ENCODE assay signal across 1 cellular context in the genomic region with DNA sequence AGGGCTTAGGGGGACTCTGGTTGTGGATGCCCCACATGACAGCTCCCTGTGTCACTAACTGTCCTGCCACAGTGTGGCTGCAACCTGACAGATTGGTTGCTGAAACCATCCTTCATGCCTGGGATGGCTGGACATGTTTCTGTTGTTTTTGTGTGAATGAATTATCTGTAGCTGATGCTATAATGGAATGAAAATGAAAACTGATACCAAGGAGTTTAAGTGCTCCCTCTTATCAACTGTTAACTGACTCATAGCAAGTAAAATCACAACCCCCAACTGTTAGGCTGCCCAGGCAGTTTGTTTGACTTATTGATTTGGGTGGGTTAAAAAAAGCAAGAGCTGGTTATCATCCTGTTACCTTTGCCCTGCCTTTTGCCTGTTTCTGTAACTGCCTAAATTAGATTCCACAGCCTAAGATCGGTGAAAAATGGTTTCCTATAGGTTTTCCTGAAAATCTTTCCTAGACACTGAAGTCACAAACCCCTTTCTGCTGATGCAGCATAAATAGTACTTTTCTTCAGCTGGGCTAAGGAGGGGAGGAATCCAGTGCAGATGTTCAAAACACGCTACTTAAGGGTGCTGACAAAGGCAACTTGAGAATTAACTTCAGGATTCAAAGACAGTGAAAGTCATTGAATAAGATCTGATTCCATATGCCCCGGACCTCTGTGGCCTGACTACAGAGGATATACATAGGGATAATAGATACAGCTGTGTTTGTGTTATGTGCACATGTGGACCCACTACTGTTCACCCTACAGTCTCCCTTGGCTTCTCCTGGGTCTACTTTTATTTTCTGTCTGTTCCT.
A peak's percentile ranks its signal among the peaks of the same experiment; 100 is the strongest.
TF ChIP-seq lines count a peak whose summit lies in the region.

No MANE protein-coding gene starts in this region.

TF ChIP-seq in HepG2, 621 proteins besides CTCF, POLR2A, EP300 and RAD21 (continued from another document and continues in another):
- TF ChIP-seq, protein P1, sequence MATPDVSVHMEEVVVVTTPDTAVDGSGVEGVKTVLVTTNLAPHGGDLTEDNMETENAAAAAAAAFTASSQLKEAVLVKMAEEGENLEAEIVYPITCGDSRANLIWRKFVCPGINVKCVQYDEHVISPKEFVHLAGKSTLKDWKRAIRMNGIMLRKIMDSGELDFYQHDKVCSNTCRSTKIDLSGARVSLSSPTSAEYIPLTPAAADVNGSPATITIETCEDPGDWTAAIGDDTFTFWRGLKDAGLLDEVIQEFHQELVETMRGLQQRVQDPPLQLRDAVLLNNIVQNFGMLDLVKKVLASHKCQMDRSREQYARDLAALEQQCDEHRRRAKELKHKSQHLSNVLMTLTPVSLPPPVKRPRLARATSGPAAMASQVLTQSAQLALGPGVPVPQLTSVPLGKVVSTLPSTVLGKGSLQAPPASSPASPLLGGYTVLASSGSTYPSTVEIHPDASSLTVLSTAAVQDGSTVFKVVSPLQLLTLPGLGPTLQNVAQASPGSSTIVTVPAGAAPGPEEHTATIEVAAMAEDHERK (CRISPR knock-in tag; IDR thresholded peaks at IDR 0.05; ENCODE audit: low read depth): no peak
- TF ChIP-seq SRSF9 (IDR thresholded peaks at IDR 0.05; ENCODE audit: borderline replicate concordance, insufficient read depth, low read depth, low read length, poor library complexity, severe bottlenecking) (no peak), POLR2AphosphoS5 (IDR thresholded peaks at IDR 0.05; ENCODE audit: low read depth, low read length) (no peak), ZFX (CRISPR knock-in tag; IDR thresholded peaks at IDR 0.05; ENCODE audit: low read depth) (no peak), ZNF430 (CRISPR knock-in tag; IDR thresholded peaks at IDR 0.05) (no peak), GABPB1 (CRISPR knock-in tag; IDR thresholded peaks at IDR 0.05) (no peak), ZNF501 (CRISPR knock-in tag; IDR thresholded peaks at IDR 0.05) (no peak), HMGA1 (CRISPR knock-in tag; conservative IDR thresholded peaks at IDR 0.05) (no peak), RCOR2 (CRISPR knock-in tag; IDR thresholded peaks at IDR 0.05) (peak; percentile 85), TBX2 (CRISPR knock-in tag; IDR thresholded peaks at IDR 0.05; ENCODE audit: borderline replicate concordance) (peak; percentile 63), KLF6 (CRISPR knock-in tag; IDR thresholded peaks at IDR 0.05) (0 out of 2 replicates have a peak, but pooled peaks have one; percentile 41), GATAD2A (CRISPR knock-in tag; IDR thresholded peaks at IDR 0.05) (peak; percentile 94), BORCS8-MEF2B (CRISPR knock-in tag; IDR thresholded peaks at IDR 0.05) (no peak), SCMH1 (CRISPR knock-in tag; IDR thresholded peaks at IDR 0.05; ENCODE audit: borderline replicate concordance) (no peak), ZNF263 (CRISPR knock-in tag; IDR thresholded peaks at IDR 0.05) (peak; percentile 93), ZBTB38 (CRISPR knock-in tag; IDR thresholded peaks at IDR 0.05) (no peak), ZNF781 (CRISPR knock-in tag; IDR thresholded peaks at IDR 0.05; ENCODE audit: borderline replicate concordance, not compliant biosample characterization) (no peak), MATR3 (CRISPR knock-in tag; IDR thresholded peaks at IDR 0.05) (no peak), ZNF484 (CRISPR knock-in tag; IDR thresholded peaks at IDR 0.05; ENCODE audit: borderline replicate concordance, low read depth) (no peak), ZSCAN21 (CRISPR knock-in tag; IDR thresholded peaks at IDR 0.05; ENCODE audit: borderline replicate concordance) (0 out of 2 replicates have a peak, but pooled peaks have one; percentile 20), RBAK (CRISPR knock-in tag; IDR thresholded peaks at IDR 0.05) (no peak), ZKSCAN5 (CRISPR knock-in tag; IDR thresholded peaks at IDR 0.05) (no peak), MBD4 (IDR thresholded peaks at IDR 0.05; ENCODE audit: borderline replicate concordance, low read length) (peak; percentile 78), ZFP82 (CRISPR knock-in tag; IDR thresholded peaks at IDR 0.05; ENCODE audit: borderline replicate concordance) (no peak), CBX2 (IDR thresholded peaks at IDR 0.05; ENCODE audit: low read depth, low read length) (no peak), CBX2 (CRISPR knock-in tag; IDR thresholded peaks at IDR 0.05; ENCODE audit: low read depth) (no peak), RXRB (CRISPR knock-in tag; IDR thresholded peaks at IDR 0.05; ENCODE audit: borderline replicate concordance) (peak; percentile 98), ASH2L (IDR thresholded peaks at IDR 0.05; ENCODE audit: insufficient read length, low read depth, low read length) (no peak), ZNF768 (CRISPR knock-in tag; IDR thresholded peaks at IDR 0.05) (no peak), ZNF83 (CRISPR knock-in tag; IDR thresholded peaks at IDR 0.05; ENCODE audit: borderline replicate concordance) (no peak), ZNF552 (CRISPR knock-in tag; IDR thresholded peaks at IDR 0.05; ENCODE audit: borderline replicate concordance) (no peak), SALL2 (CRISPR knock-in tag; IDR thresholded peaks at IDR 0.05) (no peak), NONO (IDR thresholded peaks at IDR 0.05) (no peak), NONO (CRISPR knock-in tag; conservative IDR thresholded peaks at IDR 0.05) (0 out of 2 replicates have a peak, but pooled peaks have one; percentile 49)
- TF ChIP-seq, protein P2, sequence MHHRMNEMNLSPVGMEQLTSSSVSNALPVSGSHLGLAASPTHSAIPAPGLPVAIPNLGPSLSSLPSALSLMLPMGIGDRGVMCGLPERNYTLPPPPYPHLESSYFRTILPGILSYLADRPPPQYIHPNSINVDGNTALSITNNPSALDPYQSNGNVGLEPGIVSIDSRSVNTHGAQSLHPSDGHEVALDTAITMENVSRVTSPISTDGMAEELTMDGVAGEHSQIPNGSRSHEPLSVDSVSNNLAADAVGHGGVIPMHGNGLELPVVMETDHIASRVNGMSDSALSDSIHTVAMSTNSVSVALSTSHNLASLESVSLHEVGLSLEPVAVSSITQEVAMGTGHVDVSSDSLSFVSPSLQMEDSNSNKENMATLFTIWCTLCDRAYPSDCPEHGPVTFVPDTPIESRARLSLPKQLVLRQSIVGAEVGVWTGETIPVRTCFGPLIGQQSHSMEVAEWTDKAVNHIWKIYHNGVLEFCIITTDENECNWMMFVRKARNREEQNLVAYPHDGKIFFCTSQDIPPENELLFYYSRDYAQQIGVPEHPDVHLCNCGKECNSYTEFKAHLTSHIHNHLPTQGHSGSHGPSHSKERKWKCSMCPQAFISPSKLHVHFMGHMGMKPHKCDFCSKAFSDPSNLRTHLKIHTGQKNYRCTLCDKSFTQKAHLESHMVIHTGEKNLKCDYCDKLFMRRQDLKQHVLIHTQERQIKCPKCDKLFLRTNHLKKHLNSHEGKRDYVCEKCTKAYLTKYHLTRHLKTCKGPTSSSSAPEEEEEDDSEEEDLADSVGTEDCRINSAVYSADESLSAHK (CRISPR knock-in tag; IDR thresholded peaks at IDR 0.05; ENCODE audit: borderline replicate concordance): no peak
- TF ChIP-seq, protein P3, sequence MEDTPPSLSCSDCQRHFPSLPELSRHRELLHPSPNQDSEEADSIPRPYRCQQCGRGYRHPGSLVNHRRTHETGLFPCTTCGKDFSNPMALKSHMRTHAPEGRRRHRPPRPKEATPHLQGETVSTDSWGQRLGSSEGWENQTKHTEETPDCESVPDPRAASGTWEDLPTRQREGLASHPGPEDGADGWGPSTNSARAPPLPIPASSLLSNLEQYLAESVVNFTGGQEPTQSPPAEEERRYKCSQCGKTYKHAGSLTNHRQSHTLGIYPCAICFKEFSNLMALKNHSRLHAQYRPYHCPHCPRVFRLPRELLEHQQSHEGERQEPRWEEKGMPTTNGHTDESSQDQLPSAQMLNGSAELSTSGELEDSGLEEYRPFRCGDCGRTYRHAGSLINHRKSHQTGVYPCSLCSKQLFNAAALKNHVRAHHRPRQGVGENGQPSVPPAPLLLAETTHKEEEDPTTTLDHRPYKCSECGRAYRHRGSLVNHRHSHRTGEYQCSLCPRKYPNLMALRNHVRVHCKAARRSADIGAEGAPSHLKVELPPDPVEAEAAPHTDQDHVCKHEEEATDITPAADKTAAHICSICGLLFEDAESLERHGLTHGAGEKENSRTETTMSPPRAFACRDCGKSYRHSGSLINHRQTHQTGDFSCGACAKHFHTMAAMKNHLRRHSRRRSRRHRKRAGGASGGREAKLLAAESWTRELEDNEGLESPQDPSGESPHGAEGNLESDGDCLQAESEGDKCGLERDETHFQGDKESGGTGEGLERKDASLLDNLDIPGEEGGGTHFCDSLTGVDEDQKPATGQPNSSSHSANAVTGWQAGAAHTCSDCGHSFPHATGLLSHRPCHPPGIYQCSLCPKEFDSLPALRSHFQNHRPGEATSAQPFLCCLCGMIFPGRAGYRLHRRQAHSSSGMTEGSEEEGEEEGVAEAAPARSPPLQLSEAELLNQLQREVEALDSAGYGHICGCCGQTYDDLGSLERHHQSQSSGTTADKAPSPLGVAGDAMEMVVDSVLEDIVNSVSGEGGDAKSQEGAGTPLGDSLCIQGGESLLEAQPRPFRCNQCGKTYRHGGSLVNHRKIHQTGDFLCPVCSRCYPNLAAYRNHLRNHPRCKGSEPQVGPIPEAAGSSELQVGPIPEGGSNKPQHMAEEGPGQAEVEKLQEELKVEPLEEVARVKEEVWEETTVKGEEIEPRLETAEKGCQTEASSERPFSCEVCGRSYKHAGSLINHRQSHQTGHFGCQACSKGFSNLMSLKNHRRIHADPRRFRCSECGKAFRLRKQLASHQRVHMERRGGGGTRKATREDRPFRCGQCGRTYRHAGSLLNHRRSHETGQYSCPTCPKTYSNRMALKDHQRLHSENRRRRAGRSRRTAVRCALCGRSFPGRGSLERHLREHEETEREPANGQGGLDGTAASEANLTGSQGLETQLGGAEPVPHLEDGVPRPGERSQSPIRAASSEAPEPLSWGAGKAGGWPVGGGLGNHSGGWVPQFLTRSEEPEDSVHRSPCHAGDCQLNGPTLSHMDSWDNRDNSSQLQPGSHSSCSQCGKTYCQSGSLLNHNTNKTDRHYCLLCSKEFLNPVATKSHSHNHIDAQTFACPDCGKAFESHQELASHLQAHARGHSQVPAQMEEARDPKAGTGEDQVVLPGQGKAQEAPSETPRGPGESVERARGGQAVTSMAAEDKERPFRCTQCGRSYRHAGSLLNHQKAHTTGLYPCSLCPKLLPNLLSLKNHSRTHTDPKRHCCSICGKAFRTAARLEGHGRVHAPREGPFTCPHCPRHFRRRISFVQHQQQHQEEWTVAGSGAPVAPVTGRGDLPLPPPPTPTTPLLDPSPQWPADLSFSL (CRISPR knock-in tag; IDR thresholded peaks at IDR 0.05): no peak
- TF ChIP-seq, protein P4, sequence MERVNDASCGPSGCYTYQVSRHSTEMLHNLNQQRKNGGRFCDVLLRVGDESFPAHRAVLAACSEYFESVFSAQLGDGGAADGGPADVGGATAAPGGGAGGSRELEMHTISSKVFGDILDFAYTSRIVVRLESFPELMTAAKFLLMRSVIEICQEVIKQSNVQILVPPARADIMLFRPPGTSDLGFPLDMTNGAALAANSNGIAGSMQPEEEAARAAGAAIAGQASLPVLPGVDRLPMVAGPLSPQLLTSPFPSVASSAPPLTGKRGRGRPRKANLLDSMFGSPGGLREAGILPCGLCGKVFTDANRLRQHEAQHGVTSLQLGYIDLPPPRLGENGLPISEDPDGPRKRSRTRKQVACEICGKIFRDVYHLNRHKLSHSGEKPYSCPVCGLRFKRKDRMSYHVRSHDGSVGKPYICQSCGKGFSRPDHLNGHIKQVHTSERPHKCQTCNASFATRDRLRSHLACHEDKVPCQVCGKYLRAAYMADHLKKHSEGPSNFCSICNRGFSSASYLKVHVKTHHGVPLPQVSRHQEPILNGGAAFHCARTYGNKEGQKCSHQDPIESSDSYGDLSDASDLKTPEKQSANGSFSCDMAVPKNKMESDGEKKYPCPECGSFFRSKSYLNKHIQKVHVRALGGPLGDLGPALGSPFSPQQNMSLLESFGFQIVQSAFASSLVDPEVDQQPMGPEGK (CRISPR knock-in tag; IDR thresholded peaks at IDR 0.05): peak; percentile 78
- TF ChIP-seq, protein P5, sequence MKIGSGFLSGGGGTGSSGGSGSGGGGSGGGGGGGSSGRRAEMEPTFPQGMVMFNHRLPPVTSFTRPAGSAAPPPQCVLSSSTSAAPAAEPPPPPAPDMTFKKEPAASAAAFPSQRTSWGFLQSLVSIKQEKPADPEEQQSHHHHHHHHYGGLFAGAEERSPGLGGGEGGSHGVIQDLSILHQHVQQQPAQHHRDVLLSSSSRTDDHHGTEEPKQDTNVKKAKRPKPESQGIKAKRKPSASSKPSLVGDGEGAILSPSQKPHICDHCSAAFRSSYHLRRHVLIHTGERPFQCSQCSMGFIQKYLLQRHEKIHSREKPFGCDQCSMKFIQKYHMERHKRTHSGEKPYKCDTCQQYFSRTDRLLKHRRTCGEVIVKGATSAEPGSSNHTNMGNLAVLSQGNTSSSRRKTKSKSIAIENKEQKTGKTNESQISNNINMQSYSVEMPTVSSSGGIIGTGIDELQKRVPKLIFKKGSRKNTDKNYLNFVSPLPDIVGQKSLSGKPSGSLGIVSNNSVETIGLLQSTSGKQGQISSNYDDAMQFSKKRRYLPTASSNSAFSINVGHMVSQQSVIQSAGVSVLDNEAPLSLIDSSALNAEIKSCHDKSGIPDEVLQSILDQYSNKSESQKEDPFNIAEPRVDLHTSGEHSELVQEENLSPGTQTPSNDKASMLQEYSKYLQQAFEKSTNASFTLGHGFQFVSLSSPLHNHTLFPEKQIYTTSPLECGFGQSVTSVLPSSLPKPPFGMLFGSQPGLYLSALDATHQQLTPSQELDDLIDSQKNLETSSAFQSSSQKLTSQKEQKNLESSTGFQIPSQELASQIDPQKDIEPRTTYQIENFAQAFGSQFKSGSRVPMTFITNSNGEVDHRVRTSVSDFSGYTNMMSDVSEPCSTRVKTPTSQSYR (CRISPR knock-in tag; IDR thresholded peaks at IDR 0.05; ENCODE audit: borderline replicate concordance): peak; percentile 88; the same call in 1 of the 2 replicates
- TF ChIP-seq, protein P6, sequence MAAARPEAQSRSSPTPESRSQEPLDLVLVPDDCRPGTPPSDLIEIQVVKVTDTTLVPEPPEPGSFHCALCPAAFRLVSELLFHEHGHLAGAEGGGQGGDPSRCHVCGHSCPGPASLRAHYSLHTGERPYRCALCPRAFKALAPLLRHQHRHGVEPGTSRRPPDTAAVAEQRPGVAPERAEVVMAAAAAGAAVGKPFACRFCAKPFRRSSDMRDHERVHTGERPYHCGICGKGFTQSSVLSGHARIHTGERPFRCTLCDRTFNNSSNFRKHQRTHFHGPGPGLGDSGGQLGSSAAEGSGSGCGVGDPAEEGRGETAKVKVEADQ (CRISPR knock-in tag; IDR thresholded peaks at IDR 0.05; ENCODE audit: borderline replicate concordance): no peak
- TF ChIP-seq, protein P7, sequence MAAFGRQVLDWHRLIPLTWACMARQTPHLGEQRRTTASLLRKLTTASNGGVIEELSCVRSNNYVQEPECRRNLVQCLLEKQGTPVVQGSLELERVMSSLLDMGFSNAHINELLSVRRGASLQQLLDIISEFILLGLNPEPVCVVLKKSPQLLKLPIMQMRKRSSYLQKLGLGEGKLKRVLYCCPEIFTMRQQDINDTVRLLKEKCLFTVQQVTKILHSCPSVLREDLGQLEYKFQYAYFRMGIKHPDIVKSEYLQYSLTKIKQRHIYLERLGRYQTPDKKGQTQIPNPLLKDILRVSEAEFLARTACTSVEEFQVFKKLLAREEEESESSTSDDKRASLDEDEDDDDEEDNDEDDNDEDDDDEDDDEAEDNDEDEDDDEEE (CRISPR knock-in tag; IDR thresholded peaks at IDR 0.05): no peak
- TF ChIP-seq, protein P8, sequence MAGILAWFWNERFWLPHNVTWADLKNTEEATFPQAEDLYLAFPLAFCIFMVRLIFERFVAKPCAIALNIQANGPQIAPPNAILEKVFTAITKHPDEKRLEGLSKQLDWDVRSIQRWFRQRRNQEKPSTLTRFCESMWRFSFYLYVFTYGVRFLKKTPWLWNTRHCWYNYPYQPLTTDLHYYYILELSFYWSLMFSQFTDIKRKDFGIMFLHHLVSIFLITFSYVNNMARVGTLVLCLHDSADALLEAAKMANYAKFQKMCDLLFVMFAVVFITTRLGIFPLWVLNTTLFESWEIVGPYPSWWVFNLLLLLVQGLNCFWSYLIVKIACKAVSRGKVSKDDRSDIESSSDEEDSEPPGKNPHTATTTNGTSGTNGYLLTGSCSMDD (CRISPR knock-in tag; IDR thresholded peaks at IDR 0.05): no peak
